Comparison of ENCODE assay signal across 10 cellular contexts in the genomic region with DNA sequence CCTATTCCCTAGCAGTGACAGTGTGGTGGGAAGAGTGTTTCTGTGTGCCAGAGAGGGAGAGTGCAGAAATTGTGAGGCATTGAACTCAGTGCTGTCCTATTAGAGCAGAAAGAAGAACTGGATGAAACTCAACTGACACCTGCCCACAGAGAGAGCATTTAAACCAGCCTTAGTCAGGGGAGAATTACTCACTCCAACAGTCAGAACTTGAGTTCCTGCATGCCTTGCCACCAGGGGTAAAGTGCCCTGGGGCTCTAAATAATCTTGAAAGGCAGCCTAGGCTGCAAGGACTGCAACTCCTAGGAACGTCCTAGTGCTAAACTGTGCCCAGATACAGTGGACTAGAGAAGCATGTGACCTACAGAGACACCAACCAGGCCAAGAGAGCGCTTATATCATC. TPM values are rescaled to one million over a fixed set of nuclear protein-coding genes. Genes with fewer than 3 reads are reported as not detected.
DNase-seq lines count a peak whose midpoint lies in the region; ATAC-seq lines count a peak whose summit lies in the region.
"Had no signal": no experiment of that assay in that cellular context is flagged by ENCODE, and none has a peak within 500 bp of the region (broad histone marks: within the 10 kb centered on the region; RNA-seq: fewer than 3 reads in every experiment).

No MANE protein-coding gene starts in this region.

- peaks cover 0 to 18% of the 10 kb centered on the region in 2 donors for H3K27me3 Mint-ChIP-seq in T-cell

- POLR2A ChIA-PET in T-cell (lab: Charles Lee): no interaction called here

- H3K36me3 Mint-ChIP-seq in T-cell: peaks cover 39% of the 10 kb centered on the region

- no peaks in the 10 kb centered on the region for H3K9me3 Mint-ChIP-seq in T-cell

- H3K4me1 Mint-ChIP-seq in T-cell: peaks cover 20 to 77% (median 20%) of the 10 kb centered on the region in 3 donors

- peak overlapping the region in 1 of 2 donors; percentile 49 for H3K27ac Mint-ChIP-seq in T-cell

- peak; percentile 32 to 34 for DNase-seq in Kasumi-1 (lab: John Stamatoyannopoulos, UW)
- DNase-seq in GM03348 (ENCODE audit: low spot score): no peak
- no peak for DNase-seq in T-cell
- no peak for DNase-seq in SKM-1 treated with dmso at 0.1 percent for 144 hours (lab: John Stamatoyannopoulos, UW; ENCODE audit: unreplicated experiment)
- DNase-seq in NCI-H2196 (lab: John Stamatoyannopoulos, UW; ENCODE audit: unreplicated experiment): no peak
- DNase-seq: activated effector memory CD4-positive, alpha-beta T cell treated with anti-CD3 and anti-CD28 coated beads, Interleukin-2, amount 50 U/mL, for 16 hours; NCI-H345 had no signal

- peak; percentile 75 for ATAC-seq in GM18858 (IDR thresholded peaks at IDR 0.05; ENCODE audit: unreplicated experiment)
- peak; percentile 80 for ATAC-seq in GM21717 (IDR thresholded peaks at IDR 0.05; ENCODE audit: unreplicated experiment)
- peak; percentile 80 for ATAC-seq in esophagus mucosa
- no peak for ATAC-seq in T-cell (replicated peaks in 1 of 4)

- CTCF ChIA-PET in T-cell (lab: Charles Lee): no interaction called here

- H3K4me3 Mint-ChIP-seq in T-cell: no peak overlapping the region

RNA-seq across cellular contexts. Expression of a gene that starts 12.8 kb away (rescaled TPM):
- 0.52 TPM for total RNA-seq in esophagus mucosa
- 10 to 100 TPM; 10.6 to 17.9 (median 11.4) TPM for total RNA-seq in T-cell

Comparison
In these comparisons a context has a peak if more than half of its experiments do, and no peak if none do; other contexts are left out.
1. ATAC-seq: peak in GM18858 (single experiment), GM21717 (single experiment) and esophagus mucosa (single experiment); none in T-cell (0 of 4).
2. DNase-seq: peak in Kasumi-1 (2 of 2); none in GM03348 (single experiment), T-cell (0 of 34), SKM-1 treated with dmso at 0.1 percent for 144 hours (single experiment) and NCI-H2196 (single experiment).